1 cellular context compared by ENCODE assay signal in genomic region chr19:49451430-49452181, GRCh38.
A peak's percentile ranks its signal among the peaks of the same experiment; 100 is the strongest.
TF ChIP-seq lines count a peak whose summit lies in the region.

Gene PIH1D1, minus strand, starts transcription at chr19:49451814. Its CDS starts 240 bp downstream, at chr19:49451574.

TF ChIP-seq in HEK293, 187 proteins besides CTCF, POLR2A, EP300 and RAD21 (continued from another document and continues in another):
- TF ChIP-seq, protein P1, sequence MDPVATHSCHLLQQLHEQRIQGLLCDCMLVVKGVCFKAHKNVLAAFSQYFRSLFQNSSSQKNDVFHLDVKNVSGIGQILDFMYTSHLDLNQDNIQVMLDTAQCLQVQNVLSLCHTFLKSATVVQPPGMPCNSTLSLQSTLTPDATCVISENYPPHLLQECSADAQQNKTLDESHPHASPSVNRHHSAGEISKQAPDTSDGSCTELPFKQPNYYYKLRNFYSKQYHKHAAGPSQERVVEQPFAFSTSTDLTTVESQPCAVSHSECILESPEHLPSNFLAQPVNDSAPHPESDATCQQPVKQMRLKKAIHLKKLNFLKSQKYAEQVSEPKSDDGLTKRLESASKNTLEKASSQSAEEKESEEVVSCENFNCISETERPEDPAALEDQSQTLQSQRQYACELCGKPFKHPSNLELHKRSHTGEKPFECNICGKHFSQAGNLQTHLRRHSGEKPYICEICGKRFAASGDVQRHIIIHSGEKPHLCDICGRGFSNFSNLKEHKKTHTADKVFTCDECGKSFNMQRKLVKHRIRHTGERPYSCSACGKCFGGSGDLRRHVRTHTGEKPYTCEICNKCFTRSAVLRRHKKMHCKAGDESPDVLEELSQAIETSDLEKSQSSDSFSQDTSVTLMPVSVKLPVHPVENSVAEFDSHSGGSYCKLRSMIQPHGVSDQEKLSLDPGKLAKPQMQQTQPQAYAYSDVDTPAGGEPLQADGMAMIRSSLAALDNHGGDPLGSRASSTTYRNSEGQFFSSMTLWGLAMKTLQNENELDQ (tag by site-specific recombination; IDR thresholded peaks at IDR 0.05; ENCODE audit: low read depth): no peak
- TF ChIP-seq ZNF2 (tag by site-specific recombination; IDR thresholded peaks at IDR 0.05) (peak; percentile 72; the same call in 1 of the 2 replicates), ZNF394 (tag by site-specific recombination; IDR thresholded peaks at IDR 0.05; ENCODE audit: borderline replicate concordance) (0 out of 2 replicates have a peak, but pooled peaks have one; percentile 33), REPIN1 (tag by site-specific recombination; IDR thresholded peaks at IDR 0.05; ENCODE audit: low read depth) (no peak), ZBTB6 (tag by site-specific recombination; IDR thresholded peaks at IDR 0.05) (no peak), ZNF629 (tag by site-specific recombination; IDR thresholded peaks at IDR 0.05) (peak; percentile 82), KLF8 (tag by site-specific recombination; IDR thresholded peaks at IDR 0.05) (peak; percentile 75; the same call in 1 of the 2 replicates), ZNF510 (tag by site-specific recombination; IDR thresholded peaks at IDR 0.05; ENCODE audit: insufficient replicate concordance) (no peak), KLF16 (tag by site-specific recombination; IDR thresholded peaks at IDR 0.05) (peak; percentile 65), ZNF488 (tag by site-specific recombination; IDR thresholded peaks at IDR 0.05) (no peak), ZNF610 (tag by site-specific recombination; IDR thresholded peaks at IDR 0.05; ENCODE audit: borderline replicate concordance) (no peak; the same call in 1 of the 2 replicates), GLIS2 (tag by site-specific recombination; IDR thresholded peaks at IDR 0.05) (no peak), ZNF670 (tag by site-specific recombination; IDR thresholded peaks at IDR 0.05; ENCODE audit: low read depth) (no peak), EGR2 (tag by site-specific recombination; IDR thresholded peaks at IDR 0.05; ENCODE audit: low read depth) (no peak), ZNF768 (tag by site-specific recombination; IDR thresholded peaks at IDR 0.05) (no peak), ZNF211 (tag by site-specific recombination; IDR thresholded peaks at IDR 0.05; ENCODE audit: low read depth) (no peak), ZNF792 (tag by site-specific recombination; IDR thresholded peaks at IDR 0.05) (no peak), ZNF664 (tag by site-specific recombination; IDR thresholded peaks at IDR 0.05) (no peak), ZBTB17 (tag by site-specific recombination; IDR thresholded peaks at IDR 0.05) (peak; percentile 98), ZNF266 (tag by site-specific recombination; IDR thresholded peaks at IDR 0.05; ENCODE audit: low read depth) (no peak), ZNF777 (tag by site-specific recombination; IDR thresholded peaks at IDR 0.05; ENCODE audit: borderline replicate concordance) (no peak), ZNF274 (IDR thresholded peaks at IDR 0.05; ENCODE audit: low read length) (no peak), ZNF274 (tag by site-specific recombination; IDR thresholded peaks at IDR 0.05; ENCODE audit: borderline replicate concordance) (no peak), ZNF473 (tag by site-specific recombination; IDR thresholded peaks at IDR 0.05) (no peak), ZNF843 (tag by site-specific recombination; IDR thresholded peaks at IDR 0.05) (peak; percentile 52; the same call in 1 of the 2 replicates), MEIS1 (CRISPR knock-in tag; IDR thresholded peaks at IDR 0.05; ENCODE audit: borderline replicate concordance) (no peak), ZNF530 (tag by site-specific recombination; IDR thresholded peaks at IDR 0.05; ENCODE audit: low read depth) (no peak), ZNF140 (tag by site-specific recombination; IDR thresholded peaks at IDR 0.05) (no peak), ZNF404 (tag by site-specific recombination; IDR thresholded peaks at IDR 0.05) (no peak), ZBTB21 (tag by site-specific recombination; IDR thresholded peaks at IDR 0.05) (peak; percentile 17; the same call in 1 of the 2 replicates), ZNF239 (tag by site-specific recombination; IDR thresholded peaks at IDR 0.05) (no peak; the same call in 1 of the 2 replicates), ZNF621 (tag by site-specific recombination; IDR thresholded peaks at IDR 0.05) (no peak), ZNF513 (tag by site-specific recombination; IDR thresholded peaks at IDR 0.05) (no peak), ZBTB1 (tag by site-specific recombination; IDR thresholded peaks at IDR 0.05) (no peak), YY2 (tag by site-specific recombination; IDR thresholded peaks at IDR 0.05) (peak; percentile 47), ZNF10 (tag by site-specific recombination; IDR thresholded peaks at IDR 0.05) (no peak), ZNF184 (tag by site-specific recombination; IDR thresholded peaks at IDR 0.05) (no peak), PBX3 (CRISPR knock-in tag; IDR thresholded peaks at IDR 0.05) (no peak), OVOL3 (tag by site-specific recombination; IDR thresholded peaks at IDR 0.05) (no peak), GFI1B (tag by site-specific recombination; IDR thresholded peaks at IDR 0.05) (no peak)
- TF ChIP-seq, protein P2, sequence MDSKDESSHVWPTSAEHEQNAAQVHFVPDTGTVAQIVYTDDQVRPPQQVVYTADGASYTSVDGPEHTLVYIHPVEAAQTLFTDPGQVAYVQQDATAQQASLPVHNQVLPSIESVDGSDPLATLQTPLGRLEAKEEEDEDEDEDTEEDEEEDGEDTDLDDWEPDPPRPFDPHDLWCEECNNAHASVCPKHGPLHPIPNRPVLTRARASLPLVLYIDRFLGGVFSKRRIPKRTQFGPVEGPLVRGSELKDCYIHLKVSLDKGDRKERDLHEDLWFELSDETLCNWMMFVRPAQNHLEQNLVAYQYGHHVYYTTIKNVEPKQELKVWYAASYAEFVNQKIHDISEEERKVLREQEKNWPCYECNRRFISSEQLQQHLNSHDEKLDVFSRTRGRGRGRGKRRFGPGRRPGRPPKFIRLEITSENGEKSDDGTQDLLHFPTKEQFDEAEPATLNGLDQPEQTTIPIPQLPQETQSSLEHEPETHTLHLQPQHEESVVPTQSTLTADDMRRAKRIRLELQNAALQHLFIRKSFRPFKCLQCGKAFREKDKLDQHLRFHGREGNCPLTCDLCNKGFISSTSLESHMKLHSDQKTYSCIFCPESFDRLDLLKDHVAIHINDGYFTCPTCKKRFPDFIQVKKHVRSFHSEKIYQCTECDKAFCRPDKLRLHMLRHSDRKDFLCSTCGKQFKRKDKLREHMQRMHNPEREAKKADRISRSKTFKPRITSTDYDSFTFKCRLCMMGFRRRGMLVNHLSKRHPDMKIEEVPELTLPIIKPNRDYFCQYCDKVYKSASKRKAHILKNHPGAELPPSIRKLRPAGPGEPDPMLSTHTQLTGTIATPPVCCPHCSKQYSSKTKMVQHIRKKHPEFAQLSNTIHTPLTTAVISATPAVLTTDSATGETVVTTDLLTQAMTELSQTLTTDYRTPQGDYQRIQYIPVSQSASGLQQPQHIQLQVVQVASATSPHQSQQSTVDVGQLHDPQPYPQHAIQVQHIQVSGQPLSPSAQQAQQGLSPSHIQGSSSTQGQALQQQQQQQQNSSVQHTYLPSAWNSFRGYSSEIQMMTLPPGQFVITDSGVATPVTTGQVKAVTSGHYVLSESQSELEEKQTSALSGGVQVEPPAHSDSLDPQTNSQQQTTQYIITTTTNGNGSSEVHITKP (tag by site-specific recombination; IDR thresholded peaks at IDR 0.05): 0 out of 2 replicates have a peak, but pooled peaks have one; percentile 15
- TF ChIP-seq, protein P3, sequence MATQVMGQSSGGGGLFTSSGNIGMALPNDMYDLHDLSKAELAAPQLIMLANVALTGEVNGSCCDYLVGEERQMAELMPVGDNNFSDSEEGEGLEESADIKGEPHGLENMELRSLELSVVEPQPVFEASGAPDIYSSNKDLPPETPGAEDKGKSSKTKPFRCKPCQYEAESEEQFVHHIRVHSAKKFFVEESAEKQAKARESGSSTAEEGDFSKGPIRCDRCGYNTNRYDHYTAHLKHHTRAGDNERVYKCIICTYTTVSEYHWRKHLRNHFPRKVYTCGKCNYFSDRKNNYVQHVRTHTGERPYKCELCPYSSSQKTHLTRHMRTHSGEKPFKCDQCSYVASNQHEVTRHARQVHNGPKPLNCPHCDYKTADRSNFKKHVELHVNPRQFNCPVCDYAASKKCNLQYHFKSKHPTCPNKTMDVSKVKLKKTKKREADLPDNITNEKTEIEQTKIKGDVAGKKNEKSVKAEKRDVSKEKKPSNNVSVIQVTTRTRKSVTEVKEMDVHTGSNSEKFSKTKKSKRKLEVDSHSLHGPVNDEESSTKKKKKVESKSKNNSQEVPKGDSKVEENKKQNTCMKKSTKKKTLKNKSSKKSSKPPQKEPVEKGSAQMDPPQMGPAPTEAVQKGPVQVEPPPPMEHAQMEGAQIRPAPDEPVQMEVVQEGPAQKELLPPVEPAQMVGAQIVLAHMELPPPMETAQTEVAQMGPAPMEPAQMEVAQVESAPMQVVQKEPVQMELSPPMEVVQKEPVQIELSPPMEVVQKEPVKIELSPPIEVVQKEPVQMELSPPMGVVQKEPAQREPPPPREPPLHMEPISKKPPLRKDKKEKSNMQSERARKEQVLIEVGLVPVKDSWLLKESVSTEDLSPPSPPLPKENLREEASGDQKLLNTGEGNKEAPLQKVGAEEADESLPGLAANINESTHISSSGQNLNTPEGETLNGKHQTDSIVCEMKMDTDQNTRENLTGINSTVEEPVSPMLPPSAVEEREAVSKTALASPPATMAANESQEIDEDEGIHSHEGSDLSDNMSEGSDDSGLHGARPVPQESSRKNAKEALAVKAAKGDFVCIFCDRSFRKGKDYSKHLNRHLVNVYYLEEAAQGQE (tag by site-specific recombination; IDR thresholded peaks at IDR 0.05): no peak
- TF ChIP-seq, protein P4, sequence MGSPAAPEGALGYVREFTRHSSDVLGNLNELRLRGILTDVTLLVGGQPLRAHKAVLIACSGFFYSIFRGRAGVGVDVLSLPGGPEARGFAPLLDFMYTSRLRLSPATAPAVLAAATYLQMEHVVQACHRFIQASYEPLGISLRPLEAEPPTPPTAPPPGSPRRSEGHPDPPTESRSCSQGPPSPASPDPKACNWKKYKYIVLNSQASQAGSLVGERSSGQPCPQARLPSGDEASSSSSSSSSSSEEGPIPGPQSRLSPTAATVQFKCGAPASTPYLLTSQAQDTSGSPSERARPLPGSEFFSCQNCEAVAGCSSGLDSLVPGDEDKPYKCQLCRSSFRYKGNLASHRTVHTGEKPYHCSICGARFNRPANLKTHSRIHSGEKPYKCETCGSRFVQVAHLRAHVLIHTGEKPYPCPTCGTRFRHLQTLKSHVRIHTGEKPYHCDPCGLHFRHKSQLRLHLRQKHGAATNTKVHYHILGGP (tag by site-specific recombination; IDR thresholded peaks at IDR 0.05): no peak
- TF ChIP-seq, protein P5, sequence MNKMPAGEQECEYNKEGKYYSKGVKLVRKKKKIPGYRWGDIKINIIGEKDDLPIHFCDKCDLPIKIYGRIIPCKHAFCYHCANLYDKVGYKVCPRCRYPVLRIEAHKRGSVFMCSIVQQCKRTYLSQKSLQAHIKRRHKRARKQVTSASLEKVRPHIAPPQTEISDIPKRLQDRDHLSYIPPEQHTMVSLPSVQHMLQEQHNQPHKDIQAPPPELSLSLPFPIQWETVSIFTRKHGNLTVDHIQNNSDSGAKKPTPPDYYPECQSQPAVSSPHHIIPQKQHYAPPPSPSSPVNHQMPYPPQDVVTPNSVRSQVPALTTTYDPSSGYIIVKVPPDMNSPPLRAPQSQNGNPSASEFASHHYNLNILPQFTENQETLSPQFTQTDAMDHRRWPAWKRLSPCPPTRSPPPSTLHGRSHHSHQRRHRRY (tag by site-specific recombination; IDR thresholded peaks at IDR 0.05): no peak
